ENCODE assay signal across 8 cellular contexts in the genomic region with DNA sequence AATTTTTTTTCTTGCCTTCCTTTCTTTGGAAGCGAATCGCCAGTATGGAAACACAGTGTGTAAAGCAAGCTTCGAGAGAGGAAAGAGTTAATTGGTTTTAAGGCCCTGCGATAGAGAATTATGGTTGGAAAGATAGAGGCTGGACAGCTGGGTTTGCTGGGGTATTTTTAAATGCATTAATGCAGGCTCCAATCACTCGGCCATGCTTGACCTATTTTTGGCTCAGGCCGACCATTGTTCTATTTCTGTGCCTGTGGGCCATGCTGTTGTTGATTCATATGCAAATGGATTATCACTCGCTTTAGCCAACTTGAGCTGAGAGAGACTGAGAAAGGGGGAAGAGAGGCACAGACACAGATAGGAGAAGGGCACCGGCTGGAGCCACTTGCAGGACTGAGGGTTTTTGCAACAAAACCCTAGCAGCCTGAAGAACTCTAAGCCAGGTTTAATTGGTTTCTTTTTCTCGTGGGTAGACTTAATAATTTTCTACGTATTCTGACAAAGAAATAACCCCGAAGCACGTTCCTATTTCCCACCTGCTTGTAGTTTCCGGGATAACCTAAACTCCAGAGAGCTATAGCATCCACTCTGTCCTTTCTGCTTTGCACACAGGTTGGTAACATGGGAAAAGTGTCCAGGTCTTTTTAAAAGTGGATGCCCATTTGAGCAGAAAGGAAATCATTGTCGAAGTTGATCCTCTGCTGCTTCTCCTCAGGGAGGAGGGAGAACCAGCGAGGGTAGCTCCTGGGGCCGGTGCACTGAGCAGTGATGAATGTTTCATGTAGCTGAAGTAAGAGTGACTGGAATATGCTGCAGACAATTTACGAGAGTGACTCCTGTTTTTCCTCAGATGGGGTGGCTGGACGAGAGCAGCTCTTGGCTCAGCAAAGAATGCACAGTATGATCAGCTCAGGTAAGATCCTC. TPM values are rescaled to one million over a fixed set of nuclear protein-coding genes. Genes with fewer than 3 reads are reported as not detected.
DNase-seq lines count a peak whose midpoint lies in the region; ATAC-seq and TF ChIP-seq lines count a peak whose summit lies in the region.

A gene (plus strand): TSS at position 338 of the 924 bp plus-strand sequence. CDS start 554 bp downstream, at position 892.

- H3K79me1 ChIP-seq in trophoblast cell (ENCODE audit: low read length) = no peaks in the 10 kb centered on the region

- no peaks in the 10 kb centered on the region for H3K79me2 ChIP-seq in trophoblast cell (ENCODE audit: control insufficient read depth, insufficient read depth, low read length, poor library complexity)

- H3K4ac ChIP-seq in trophoblast cell (ENCODE audit: low read depth, low read length) = no peak within 1 kb of the TSS

- H3K4me3 ChIP-seq in right atrium auricular region (peak within 1 kb of the TSS; percentile 37 to 47), trophoblast cell (ENCODE audit: low read depth, low read length) (no peak within 1 kb of the TSS)

- H3K27me3 ChIP-seq in right atrium auricular region (no peaks in the 10 kb centered on the region), trophoblast cell (ENCODE audit: insufficient read depth, low read length) (no peaks in the 10 kb centered on the region)

- no peak within 1 kb of the TSS for H2BK5ac ChIP-seq in trophoblast cell (ENCODE audit: low read depth, low read length, poor library complexity)

- no peak within 1 kb of the TSS for H3K14ac ChIP-seq in trophoblast cell (ENCODE audit: low read length)

- H3K27ac ChIP-seq in right atrium auricular region = peak within 1 kb of the TSS; percentile 77 to 82
- no peak within 1 kb of the TSS for H3K27ac ChIP-seq in trophoblast cell (ENCODE audit: low read depth, low read length)

- H2BK120ac ChIP-seq in trophoblast cell (ENCODE audit: insufficient read depth, low read length, poor library complexity) = no peak within 1 kb of the TSS

- H4K91ac ChIP-seq in trophoblast cell (ENCODE audit: low read depth, low read length) = no peak within 1 kb of the TSS

- DNase-seq in Ammon's horn (ENCODE audit: low spot score) (peak; percentile 88), NCI-H2227 (lab: John Stamatoyannopoulos, UW; ENCODE audit: unreplicated experiment) (peak; percentile 67), amniotic stem cell (lab: John Stamatoyannopoulos, UW) (peak; percentile 27), right atrium auricular region (ENCODE audit: low spot score) (peak; percentile 64), trophoblast cell (peak in 1 of 2 donors; percentile 6), HuH-7.5 (ENCODE audit: low spot score) (no peak)

- H3K9ac ChIP-seq in trophoblast cell (ENCODE audit: low read length) = no peak within 1 kb of the TSS

- H3K36me3 ChIP-seq in right atrium auricular region (no peaks in the 10 kb centered on the region), trophoblast cell (ENCODE audit: control insufficient read depth in 1 of 2, insufficient read depth in 2 of 2, low read length in 2 of 2) (no peaks in the 10 kb centered on the region)

- no peak within 1 kb of the TSS for H2AK5ac ChIP-seq in trophoblast cell (ENCODE audit: low read length)

- no peak within 1 kb of the TSS for H4K12ac ChIP-seq in trophoblast cell (ENCODE audit: low read depth, low read length)

- no peak for TF ChIP-seq CTCF in right atrium auricular region (IDR thresholded peaks at IDR 0.05)

- H3K18ac ChIP-seq in trophoblast cell (ENCODE audit: low read length) = no peak within 1 kb of the TSS

- no peak within 1 kb of the TSS for H4K8ac ChIP-seq in trophoblast cell (ENCODE audit: low read depth, low read length)

- ATAC-seq in GM18907 (IDR thresholded peaks at IDR 0.05; ENCODE audit: unreplicated experiment) = peak; percentile 96
- ATAC-seq in HG03064 (IDR thresholded peaks at IDR 0.05; ENCODE audit: low read depth, unreplicated experiment) = peak; percentile 85

- WGBS in trophoblast cell (ENCODE audit: extremely low coverage, insufficient coverage, insufficient read length) = no CpG with 5 or more reads among the region's 18 CpGs

- no peak within 1 kb of the TSS for H3K23ac ChIP-seq in trophoblast cell (ENCODE audit: low read length)

- H2BK12ac ChIP-seq in trophoblast cell (ENCODE audit: low read length) = no peak within 1 kb of the TSS

- no peak within 1 kb of the TSS for H2AFZ ChIP-seq in trophoblast cell (ENCODE audit: insufficient read depth, low read length, poor library complexity)

- H3K4me1 ChIP-seq in right atrium auricular region = peaks cover 0 to 24% of the 10 kb centered on the region in 2 donors
- peaks cover 0 to 3% of the 10 kb centered on the region in 2 experiments for H3K4me1 ChIP-seq in trophoblast cell (ENCODE audit: control insufficient read depth in 1 of 2, insufficient read depth in 2 of 2, low read length in 2 of 2)

- peak within 1 kb of the TSS; percentile 32 for H3K4me2 ChIP-seq in trophoblast cell (ENCODE audit: low read length)

- H3K9me3 ChIP-seq in right atrium auricular region (no peaks in the 10 kb centered on the region), trophoblast cell (ENCODE audit: insufficient read depth, low read depth, low read length) (no peaks in the 10 kb centered on the region)

RNA-seq across cellular contexts. Expression of the gene that starts here (rescaled TPM):
- 10 to 100 TPM; 16.6 to 28.0 TPM for total RNA-seq in right atrium auricular region
- 0.51 and 0.58 TPM in 2 replicates for polyA plus RNA-seq in trophoblast cell (2013)
